In the genomic region with DNA sequence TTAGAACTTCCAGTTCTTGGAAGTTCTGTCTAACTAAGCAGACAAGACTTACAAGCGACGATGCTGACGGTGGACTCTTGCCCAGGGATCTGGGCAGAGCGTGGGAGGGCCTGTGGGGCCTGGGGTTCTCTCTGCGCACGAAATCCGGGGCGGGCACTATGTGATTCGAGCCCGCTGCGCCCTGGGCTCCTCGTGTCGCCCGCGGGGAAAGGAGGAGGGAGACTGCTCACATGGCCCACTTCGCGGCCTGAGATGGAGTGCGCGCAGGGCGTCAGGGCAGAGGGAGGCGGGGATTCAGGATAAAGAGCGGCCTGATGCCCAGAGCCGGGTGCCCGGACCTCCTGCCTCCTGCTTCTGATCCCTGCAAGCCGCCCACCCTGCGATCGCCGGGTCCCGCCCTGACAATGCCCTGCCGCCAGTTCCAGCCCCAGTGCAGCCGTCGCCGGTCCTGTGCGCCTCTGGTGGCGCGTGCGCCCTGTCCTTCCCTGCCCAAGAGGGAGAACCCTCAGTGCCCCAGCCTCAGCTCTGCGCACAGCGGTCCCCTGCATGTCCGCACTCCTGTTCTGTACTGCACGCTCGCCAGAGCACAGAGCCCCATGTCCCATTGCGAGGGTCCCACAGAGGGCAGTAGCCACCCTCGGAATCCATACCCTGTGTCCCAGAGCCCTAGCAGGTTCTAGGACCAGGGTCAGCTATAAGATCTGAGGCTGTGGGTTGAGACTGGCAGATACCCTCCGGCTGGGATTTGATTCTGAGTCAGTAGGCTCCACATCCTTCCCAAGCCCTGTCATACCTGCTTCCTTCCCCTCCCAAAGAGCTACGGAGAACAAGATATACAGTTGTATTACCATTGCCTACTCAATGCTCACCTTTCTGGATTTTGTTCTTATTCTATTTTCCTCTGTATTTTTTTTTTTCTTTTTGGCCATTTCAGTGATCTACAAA, we compare ENCODE assay signal across 8 cellular contexts.
DNase-seq lines count a peak whose midpoint lies in the region; ATAC-seq, FAIRE-seq and TF ChIP-seq lines count a peak whose summit lies in the region.

No MANE protein-coding gene starts in this region.

- H4K20me1 ChIP-seq in astrocyte (ENCODE audit: insufficient read depth, low read length): no peaks in the 10 kb centered on the region

- H3K9ac ChIP-seq in astrocyte (ENCODE audit: low read length): peak overlapping the region; percentile 50

- DNase-seq in HuH-7.5 (ENCODE audit: low spot score): peak; percentile 26
- peak; percentile 68 for DNase-seq in astrocyte (ENCODE audit: low read depth)
- peak; percentile 17 for DNase-seq in kidney glomerular epithelial cell (lab: John Stamatoyannopoulos, UW)
- DNase-seq in stimulated activated naive CD8-positive, alpha-beta T cell treated with anti-CD3 and anti-CD28 coated beads, Interleukin-15, Interleukin-2, amounts not matched to agents 100 U/mL and 50 U/mL, for 24 hours: peak; percentile 16
- no peak for DNase-seq in SJCRH30

- H3K4me2 ChIP-seq in astrocyte (ENCODE audit: low read length): peak overlapping the region; percentile 85

- no peaks in the 10 kb centered on the region for H3K4me1 ChIP-seq in ACC112 (ENCODE audit: control insufficient read depth, insufficient read depth, low read length, unreplicated experiment)
- H3K4me1 ChIP-seq in astrocyte (ENCODE audit: insufficient read depth, low read length): peaks cover 8% of the 10 kb centered on the region
- no peaks in the 10 kb centered on the region; the same call in 1 of the 2 replicates for H3K4me1 ChIP-seq in SJCRH30

- H3K27me3 ChIP-seq in ACC112 (ENCODE audit: insufficient read depth, low read length) (peaks cover 31% of the 10 kb centered on the region), astrocyte (ENCODE audit: insufficient read depth, low read length) (no peaks in the 10 kb centered on the region), SJCRH30 (peaks cover 6% of the 10 kb centered on the region; the same call in 1 of the 2 replicates)

- no peak for TF ChIP-seq CTCF in astrocyte (IDR thresholded peaks at IDR 0.05; ENCODE audit: insufficient read depth, low read depth, low read length)

- H3K79me2 ChIP-seq in ACC112 (ENCODE audit: control insufficient read depth, insufficient read depth, low read length, unreplicated experiment) (no peaks in the 10 kb centered on the region), astrocyte (ENCODE audit: insufficient read depth, low read length) (no peaks in the 10 kb centered on the region)

- H3K27ac ChIP-seq in ACC112 (ENCODE audit: low read depth, low read length): no peak overlapping the region
- H3K27ac ChIP-seq in astrocyte (ENCODE audit: low read depth, low read length): no peak overlapping the region
- H3K27ac ChIP-seq in SJCRH30: no peak overlapping the region

- peak overlapping the region; percentile 76 for H3K4me3 Mint-ChIP-seq in astrocyte (ENCODE audit: unreplicated experiment)

- peaks cover 2% of the 10 kb centered on the region for H3K9me3 Mint-ChIP-seq in astrocyte (ENCODE audit: unreplicated experiment)

- peak overlapping the region; percentile 80 for H3K4me3 ChIP-seq in ACC112 (ENCODE audit: low read depth, low read length)
- H3K4me3 ChIP-seq in astrocyte (ENCODE audit: insufficient read depth, low read depth, low read length): peak overlapping the region; percentile 56
- H3K4me3 ChIP-seq in SJCRH30: no peak overlapping the region

- peaks cover 2% of the 10 kb centered on the region for H3K4me1 Mint-ChIP-seq in astrocyte (ENCODE audit: low read depth, unreplicated experiment)

- FAIRE-seq in astrocyte (lab: Jason Lieb, UNC): no peak

- H3K27me3 Mint-ChIP-seq in astrocyte (ENCODE audit: low read depth, unreplicated experiment): peaks cover 16% of the 10 kb centered on the region

- H3K36me3 ChIP-seq in ACC112 (ENCODE audit: insufficient read depth, low read length) (no peaks in the 10 kb centered on the region), astrocyte (ENCODE audit: insufficient read depth, low read length) (no peaks in the 10 kb centered on the region), SJCRH30 (no peaks in the 10 kb centered on the region)

- H3K27ac Mint-ChIP-seq in astrocyte (ENCODE audit: unreplicated experiment): no peak overlapping the region

- no peaks in the 10 kb centered on the region for H3K36me3 Mint-ChIP-seq in astrocyte (ENCODE audit: low read depth, unreplicated experiment)

- H2AFZ ChIP-seq in ACC112 (ENCODE audit: low read length, unreplicated experiment) (peak overlapping the region; percentile 66), astrocyte (ENCODE audit: low read depth, low read length) (peak overlapping the region; percentile 92)

- peak; percentile 76 for ATAC-seq in stimulated activated naive CD8-positive, alpha-beta T cell treated with anti-CD3 and anti-CD28 coated beads, Interleukin-15, Interleukin-2, amounts not matched to agents 100 U/mL and 50 U/mL, for 24 hours
- ATAC-seq in GM18861 (IDR thresholded peaks at IDR 0.05; ENCODE audit: unreplicated experiment) (no peak), HG02970 (IDR thresholded peaks at IDR 0.05; ENCODE audit: low FRiP score, unreplicated experiment) (no peak)

- no peaks in the 10 kb centered on the region for H3K9me3 ChIP-seq in astrocyte (ENCODE audit: insufficient read depth, low read depth, low read length)
- H3K9me3 ChIP-seq in SJCRH30 (replicated peaks): no peaks in the 10 kb centered on the region

Comparison
In these comparisons a context has a peak if more than half of its experiments do, and no peak if none do; other contexts are left out.
1. DNase-seq: peak in HuH-7.5 (single experiment), astrocyte (single experiment), kidney glomerular epithelial cell (single experiment) and stimulated activated naive CD8-positive, alpha-beta T cell treated with anti-CD3 and anti-CD28 coated beads, Interleukin-15, Interleukin-2, amounts not matched to agents 100 U/mL and 50 U/mL, for 24 hours (single experiment); none in SJCRH30 (0 of 2).